ENCODE assay signal across 8 cellular contexts in the genomic region with DNA sequence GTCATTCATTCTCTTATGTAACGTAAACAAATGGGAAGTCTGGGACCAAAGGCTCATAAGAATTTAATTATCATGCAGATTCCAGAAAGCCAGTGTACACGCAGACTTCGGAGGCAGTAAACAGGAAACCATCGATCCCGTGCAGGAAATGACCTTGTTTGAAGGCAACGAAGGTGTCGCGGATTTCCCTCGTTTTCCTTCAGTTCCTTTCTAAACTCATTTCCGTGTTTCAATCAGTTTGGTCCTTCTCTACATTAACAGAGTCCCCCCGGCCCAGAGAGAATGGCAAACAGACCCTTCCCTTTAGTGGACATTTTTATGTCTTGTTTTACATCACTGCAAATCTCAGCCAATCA. TPM values are rescaled to one million over a fixed set of nuclear protein-coding genes. Genes with fewer than 3 reads are reported as not detected.
DNase-seq lines count a peak whose midpoint lies in the region; TF ChIP-seq lines count a peak whose summit lies in the region.

No MANE protein-coding gene starts in this region.

- DNase-seq in DMS153 treated with DMSO at 0.1 percent for 48 hours (lab: John Stamatoyannopoulos, UW; ENCODE audit: unreplicated experiment) (peak; percentile 75), DMS153 (lab: John Stamatoyannopoulos, UW) (no peak), OCI-LY7 (ENCODE audit: low spot score) (no peak), epithelial cell of esophagus (ENCODE audit: low read depth) (no peak)
- DNase-seq in activated effector memory CD4-positive, alpha-beta T cell treated with Interleukin-2 at 50 U/mL for 16 hours = no peak
- no peak for DNase-seq in NK-92 treated with Interleukin-12 subunit alpha and Interleukin-12 subunit beta, amount 100 ng/mL, for 24 hours (lab: John Stamatoyannopoulos, UW)

- H3K27ac ChIP-seq in HEK293 (ENCODE audit: extremely low read depth, low read depth, low read length) = peak overlapping the region; percentile 98
- peak overlapping the region; percentile 84 for H3K27ac ChIP-seq in OCI-LY7 (ENCODE audit: low read depth, low read length, poor library complexity, severe bottlenecking)
- peak overlapping the region; percentile 90 for H3K27ac ChIP-seq in neural cell (ENCODE audit: low read length)

- BruUV-seq in OCI-LY7 (replicated peaks; lab: Mats Ljungman, UMichigan) = no TSS peak

- TF ChIP-seq RAD21 in neural cell (conservative IDR thresholded peaks at IDR 0.05) = peak; percentile 7

- peak overlapping the region; percentile 76 for H3K9ac ChIP-seq in neural cell (ENCODE audit: low read length)

- H4K20me1 ChIP-seq in OCI-LY7 (ENCODE audit: insufficient read depth, low read length) = no peaks in the 10 kb centered on the region
- no peaks in the 10 kb centered on the region for H4K20me1 ChIP-seq in neural cell (ENCODE audit: insufficient read depth)

- H3K79me2 ChIP-seq in OCI-LY7 (ENCODE audit: insufficient read depth, low read depth, low read length) (no peaks in the 10 kb centered on the region), neural cell (replicated peaks; ENCODE audit: insufficient read depth, low read length) (no peaks in the 10 kb centered on the region)

- peak overlapping the region; percentile 80 for H3K4me2 ChIP-seq in OCI-LY7 (ENCODE audit: low read length)
- H3K4me2 ChIP-seq in neural cell (ENCODE audit: low read length) = peak overlapping the region; percentile 74

- H3K9me3 ChIP-seq in HEK293 (ENCODE audit: control insufficient read depth, insufficient read depth, low read depth, low read length) (no peaks in the 10 kb centered on the region), OCI-LY7 (ENCODE audit: low read length) (no peaks in the 10 kb centered on the region), neural cell (ENCODE audit: low read length) (no peaks in the 10 kb centered on the region)

- CTCF ChIA-PET in HEK293 (lab: Yijun Ruan, JAX) = no interaction called here
- CTCF ChIA-PET in OCI-LY7 (lab: Charles Lee; ENCODE audit: unreplicated experiment) = no interaction called here

- peaks cover 5% of the 10 kb centered on the region for H3F3A ChIP-seq in neural cell (ENCODE audit: insufficient read depth, low read length, poor library complexity, severe bottlenecking)

- H3K4me1 ChIP-seq in HEK293 (ENCODE audit: control insufficient read depth, insufficient read depth, low read length) (no peaks in the 10 kb centered on the region; the same call in 1 of the 2 replicates), OCI-LY7 (ENCODE audit: insufficient read depth, low read length, poor library complexity, severe bottlenecking) (peaks cover 5% of the 10 kb centered on the region)

- H2AFZ ChIP-seq in OCI-LY7 (ENCODE audit: low read length) (peak overlapping the region; percentile 98), neural cell (ENCODE audit: low read depth, low read length) (peak overlapping the region; percentile 89)

- no peaks in the 10 kb centered on the region for H3K27me3 ChIP-seq in neural cell (ENCODE audit: insufficient read depth, low read depth, low read length)

- no peak for TF ChIP-seq EP300 in neural cell (conservative IDR thresholded peaks at IDR 0.05; ENCODE audit: poor library complexity, severe bottlenecking)

- POLR2A ChIA-PET in HEK293 (lab: Yijun Ruan, JAX) = no interaction called here
- POLR2A ChIA-PET in OCI-LY7 (lab: Charles Lee) = interaction anchor here (0.6 kb wide), 1 partner anchor 22 kb away, joined by 3 read pairs; no protein-coding TSS in a partner anchor

- H3K4me3 ChIP-seq in HEK293 (ENCODE audit: low read depth, low read length) = peak overlapping the region; percentile 50
- peak overlapping the region; percentile 71 for H3K4me3 ChIP-seq in OCI-LY7 (ENCODE audit: low read depth, low read length, poor library complexity, severe bottlenecking)
- H3K4me3 ChIP-seq in epithelial cell of esophagus (ENCODE audit: low read length) = peak overlapping the region; percentile 91
- peak overlapping the region; percentile 81 for H3K4me3 ChIP-seq in neural cell (ENCODE audit: low read length)

- intact Hi-C loops in OCI-LY7 (cut with micrococcal nuclease; ENCODE audit: unreplicated experiment) = loop anchor here (2.0 kb wide), 2 partner anchors 57 to 217 kb away; a partner anchor contains a TSS

- H3K36me3 ChIP-seq in HEK293 (ENCODE audit: control insufficient read depth in 2 of 2, insufficient read depth in 1 of 2, low read length in 2 of 2) (no peaks in the 10 kb centered on the region; a peak in 1 of 3 replicates), OCI-LY7 (ENCODE audit: insufficient read depth, low read length) (no peaks in the 10 kb centered on the region), neural cell (ENCODE audit: insufficient read depth, low read length) (no peaks in the 10 kb centered on the region)

- H3K9me2 ChIP-seq in OCI-LY7 (ENCODE audit: insufficient read depth, low read length) = no peaks in the 10 kb centered on the region
- no peaks in the 10 kb centered on the region for H3K9me2 ChIP-seq in neural cell (ENCODE audit: insufficient read depth, low read length)

- TF ChIP-seq CTCF in HEK293 (tag by site-specific recombination; IDR thresholded peaks at IDR 0.05) (no peak), OCI-LY7 (conservative IDR thresholded peaks at IDR 0.05; ENCODE audit: low read length) (no peak), epithelial cell of esophagus (IDR thresholded peaks at IDR 0.05; ENCODE audit: insufficient read depth, low read depth, low read length, missing control alignments) (no peak), neural cell (IDR thresholded peaks at IDR 0.05; ENCODE audit: poor library complexity, severe bottlenecking) (peak; percentile 4)

TF ChIP-seq in HEK293, 187 proteins besides CTCF, POLR2A, EP300 and RAD21 (continues in another document):
- TF ChIP-seq ZNF654 (tag by site-specific recombination; IDR thresholded peaks at IDR 0.05; ENCODE audit: low read depth) = no peak
- peak; percentile 56; the same call in 1 of the 2 replicates for TF ChIP-seq ZSCAN30 (tag by site-specific recombination; IDR thresholded peaks at IDR 0.05)
- TF ChIP-seq ZNF175 (tag by site-specific recombination; IDR thresholded peaks at IDR 0.05) = no peak
- TF ChIP-seq HOXA7 (CRISPR knock-in tag; IDR thresholded peaks at IDR 0.05; ENCODE audit: borderline replicate concordance) = no peak
- TF ChIP-seq ZNF335 (tag by site-specific recombination; conservative IDR thresholded peaks at IDR 0.05) = peak; percentile 46
- 0 out of 2 replicates have a peak, but pooled peaks have one; percentile 29 for TF ChIP-seq KLF16 (tag by site-specific recombination; IDR thresholded peaks at IDR 0.05)
- peak; percentile 54; the same call in 1 of the 2 replicates for TF ChIP-seq ZBTB17 (tag by site-specific recombination; IDR thresholded peaks at IDR 0.05)

TF ChIP-seq in neural cell, 6 proteins besides CTCF, POLR2A, EP300 and RAD21:
- TF ChIP-seq TAF1 (IDR thresholded peaks at IDR 0.05; ENCODE audit: low read depth) (peak; percentile 65), EZH2 (IDR thresholded peaks at IDR 0.05; ENCODE audit: borderline replicate concordance, insufficient read depth, low read length, poor library complexity, severe bottlenecking) (no peak), POLR2AphosphoS5 (IDR thresholded peaks at IDR 0.05) (peak; percentile 82), MXI1 (conservative IDR thresholded peaks at IDR 0.05; ENCODE audit: poor library complexity, severe bottlenecking) (no peak), SMC3 (conservative IDR thresholded peaks at IDR 0.05; ENCODE audit: poor library complexity) (no peak)
- TF ChIP-seq, protein P1, sequence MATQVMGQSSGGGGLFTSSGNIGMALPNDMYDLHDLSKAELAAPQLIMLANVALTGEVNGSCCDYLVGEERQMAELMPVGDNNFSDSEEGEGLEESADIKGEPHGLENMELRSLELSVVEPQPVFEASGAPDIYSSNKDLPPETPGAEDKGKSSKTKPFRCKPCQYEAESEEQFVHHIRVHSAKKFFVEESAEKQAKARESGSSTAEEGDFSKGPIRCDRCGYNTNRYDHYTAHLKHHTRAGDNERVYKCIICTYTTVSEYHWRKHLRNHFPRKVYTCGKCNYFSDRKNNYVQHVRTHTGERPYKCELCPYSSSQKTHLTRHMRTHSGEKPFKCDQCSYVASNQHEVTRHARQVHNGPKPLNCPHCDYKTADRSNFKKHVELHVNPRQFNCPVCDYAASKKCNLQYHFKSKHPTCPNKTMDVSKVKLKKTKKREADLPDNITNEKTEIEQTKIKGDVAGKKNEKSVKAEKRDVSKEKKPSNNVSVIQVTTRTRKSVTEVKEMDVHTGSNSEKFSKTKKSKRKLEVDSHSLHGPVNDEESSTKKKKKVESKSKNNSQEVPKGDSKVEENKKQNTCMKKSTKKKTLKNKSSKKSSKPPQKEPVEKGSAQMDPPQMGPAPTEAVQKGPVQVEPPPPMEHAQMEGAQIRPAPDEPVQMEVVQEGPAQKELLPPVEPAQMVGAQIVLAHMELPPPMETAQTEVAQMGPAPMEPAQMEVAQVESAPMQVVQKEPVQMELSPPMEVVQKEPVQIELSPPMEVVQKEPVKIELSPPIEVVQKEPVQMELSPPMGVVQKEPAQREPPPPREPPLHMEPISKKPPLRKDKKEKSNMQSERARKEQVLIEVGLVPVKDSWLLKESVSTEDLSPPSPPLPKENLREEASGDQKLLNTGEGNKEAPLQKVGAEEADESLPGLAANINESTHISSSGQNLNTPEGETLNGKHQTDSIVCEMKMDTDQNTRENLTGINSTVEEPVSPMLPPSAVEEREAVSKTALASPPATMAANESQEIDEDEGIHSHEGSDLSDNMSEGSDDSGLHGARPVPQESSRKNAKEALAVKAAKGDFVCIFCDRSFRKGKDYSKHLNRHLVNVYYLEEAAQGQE (IDR thresholded peaks at IDR 0.05; ENCODE audit: borderline replicate concordance) = peak; percentile 63
TF ChIP-seq in neural cell: peak in this region for 3.

RNA-seq across cellular contexts. Expression of a gene that starts 6.3 kb away (rescaled TPM):
- 4.1 and 5.7 TPM in 2 replicates for total RNA-seq in OCI-LY7 (2014; rRNA removed; shearing (Covaris generic))
- total RNA-seq in OCI-LY7 (2022) = 9.3 and 9.9 TPM in 2 replicates
- polyA plus RNA-seq in neural cell = 5.8 and 6.4 TPM in 2 replicates
- polyA minus RNA-seq in neural cell = 6.1 and 8.0 TPM in 2 replicates

RNA-seq across cellular contexts. Expression of a gene that starts 39.9 kb away (rescaled TPM):
- total RNA-seq in OCI-LY7 (2014; rRNA removed; shearing (Covaris generic)) = not detected in 2 replicates
- not detected in 2 replicates for total RNA-seq in OCI-LY7 (2022)
- polyA plus RNA-seq in neural cell = not detected in 2 replicates
- not detected in 2 replicates for polyA minus RNA-seq in neural cell

RNA-seq across cellular contexts. Expression of a gene that starts 55.8 kb away (rescaled TPM):
- total RNA-seq in OCI-LY7 (2014; rRNA removed; shearing (Covaris generic)) = 34.7 and 35.6 TPM in 2 replicates
- 27.1 and 29.0 TPM in 2 replicates for total RNA-seq in OCI-LY7 (2022)
- polyA plus RNA-seq in neural cell = 297 and 331 TPM in 2 replicates
- 282 and 371 TPM in 2 replicates for polyA minus RNA-seq in neural cell
